17 cellular contexts compared by ENCODE assay signal in genomic region chr2:45888641-45889040, GRCh38.
DNase-seq lines count a peak whose midpoint lies in the region; ATAC-seq and TF ChIP-seq lines count a peak whose summit lies in the region.
"Had no signal": no experiment of that assay in that cellular context is flagged by ENCODE, and none has a peak within 500 bp of the region (broad histone marks: within the 10 kb centered on the region; RNA-seq: fewer than 3 reads in every experiment).

No MANE protein-coding gene starts in this region.

- TF ChIP-seq POLR2A in esophagus muscularis mucosa (IDR thresholded peaks at IDR 0.05; ENCODE audit: low read depth) (no peak), spleen (IDR thresholded peaks at IDR 0.05) (no peak)

- H3K27ac Mint-ChIP-seq in activated naive CD8-positive, alpha-beta T cell treated with anti-CD3 and anti-CD28 coated beads, Interleukin-2, amount 50 U/mL, for 24 hours = no peak overlapping the region
- no peak overlapping the region for H3K27ac Mint-ChIP-seq in activated naive CD8-positive, alpha-beta T cell treated with anti-CD3 and anti-CD28 coated beads for 36 hours
- H3K27ac Mint-ChIP-seq: activated CD8-positive, alpha-beta T cell treated with anti-CD3 and anti-CD28 coated beads for 36 hours; activated T-cell treated with anti-CD3 and anti-CD28 coated beads, Interleukin-2, amount 50 U/mL, for 72 hours; nephron progenitor cell had no signal

- WGBS in esophagus muscularis mucosa = 40% methylated on average over 1 of the region's 4 CpGs
- WGBS in spleen, 5 donors = 86 to 91% (median 88%) methylated on average over 4 of the region's 4 CpGs

- no peak for TF ChIP-seq EP300 in esophagus muscularis mucosa (IDR thresholded peaks at IDR 0.05)

- peaks cover 80 to 100% (median 92%) of the 10 kb centered on the region in 4 donors for H3K4me1 ChIP-seq in esophagus muscularis mucosa
- peaks cover 30 to 100% (median 89%) of the 10 kb centered on the region in 6 donors for H3K4me1 ChIP-seq in spleen

- H3K27ac ChIP-seq in esophagus muscularis mucosa (replicated peaks in 1 of 4) (peak overlapping the region; percentile 27 to 63 (median 53)), spleen (peak overlapping the region in 6 of 8 donors; percentile 0 to 97 (median 90))

- H3K4me3 Mint-ChIP-seq in activated naive CD8-positive, alpha-beta T cell treated with anti-CD3 and anti-CD28 coated beads, Interleukin-2, amount 50 U/mL, for 24 hours = no peak overlapping the region
- H3K4me3 Mint-ChIP-seq in activated naive CD8-positive, alpha-beta T cell treated with anti-CD3 and anti-CD28 coated beads for 36 hours = no peak overlapping the region
- H3K4me3 Mint-ChIP-seq: activated CD8-positive, alpha-beta T cell treated with anti-CD3 and anti-CD28 coated beads for 36 hours; nephron progenitor cell had no signal

- H3K4me1 Mint-ChIP-seq in activated naive CD8-positive, alpha-beta T cell treated with anti-CD3 and anti-CD28 coated beads, Interleukin-2, amount 50 U/mL, for 24 hours = peaks cover 46% of the 10 kb centered on the region
- H3K4me1 Mint-ChIP-seq in activated naive CD8-positive, alpha-beta T cell treated with anti-CD3 and anti-CD28 coated beads for 36 hours = peaks cover 34% of the 10 kb centered on the region

- ATAC-seq in HG03460 (IDR thresholded peaks at IDR 0.05; ENCODE audit: unreplicated experiment) = no peak
- no peak for ATAC-seq in GM18873 (IDR thresholded peaks at IDR 0.05; ENCODE audit: low FRiP score, unreplicated experiment)
- ATAC-seq in activated naive CD8-positive, alpha-beta T cell treated with anti-CD3 and anti-CD28 coated beads, Interleukin-2, amount 50 U/mL, for 24 hours = no peak

- no peaks in the 10 kb centered on the region for H3K36me3 ChIP-seq in esophagus muscularis mucosa
- no peaks in the 10 kb centered on the region for H3K36me3 ChIP-seq in spleen

- TF ChIP-seq CTCF in esophagus muscularis mucosa (IDR thresholded peaks at IDR 0.05) (no peak), spleen (IDR thresholded peaks at IDR 0.05 in 8 of 11, conservative IDR thresholded peaks at IDR 0.05 in 3 of 11) (no peak)

- no peaks in the 10 kb centered on the region for H3K27me3 ChIP-seq in esophagus muscularis mucosa
- H3K27me3 ChIP-seq in spleen (replicated peaks in 1 of 7) = no peaks in the 10 kb centered on the region

- intact Hi-C loops in esophagus muscularis mucosa (cut with DNase I) = no loop called here
- intact Hi-C loops in spleen (cut with DNase I; ENCODE audit: low total_unique reads) = no loop called here

- no peaks in the 10 kb centered on the region for H3K9me3 Mint-ChIP-seq in activated naive CD8-positive, alpha-beta T cell treated with anti-CD3 and anti-CD28 coated beads, Interleukin-2, amount 50 U/mL, for 24 hours
- H3K9me3 Mint-ChIP-seq in activated naive CD8-positive, alpha-beta T cell treated with anti-CD3 and anti-CD28 coated beads for 36 hours = no peaks in the 10 kb centered on the region
- H3K9me3 Mint-ChIP-seq: activated CD8-positive, alpha-beta T cell treated with anti-CD3 and anti-CD28 coated beads for 36 hours; activated T-cell treated with anti-CD3 and anti-CD28 coated beads, Interleukin-2, amount 50 U/mL, for 72 hours; IgD-negative memory B cell; nephron progenitor cell had no signal

- H3K9me3 ChIP-seq in esophagus muscularis mucosa (no peaks in the 10 kb centered on the region), spleen (no peaks in the 10 kb centered on the region)

- DNase-seq in DMS 273 treated with DMSO at 0.1 percent for 48 hours (lab: John Stamatoyannopoulos, UW) = peak; percentile 93
- DNase-seq in NCI-H524 treated with DMSO at 0.1 percent for 48 hours (lab: John Stamatoyannopoulos, UW) = peak; percentile 94
- no peak for DNase-seq in esophagus muscularis mucosa (ENCODE audit: extremely low spot score)
- DNase-seq in spleen = no peak
- DNase-seq in activated naive CD8-positive, alpha-beta T cell treated with anti-CD3 and anti-CD28 coated beads, Interleukin-2, amount 50 U/mL, for 24 hours = no peak
- DNase-seq in activated naive CD8-positive, alpha-beta T cell treated with anti-CD3 and anti-CD28 coated beads for 36 hours = no peak
- DNase-seq: Calu3; central memory CD4-positive, alpha-beta T cell; effector memory CD4-positive, alpha-beta T cell; GF-D8; kidney; nephron progenitor cell had no signal

- H3K27me3 Mint-ChIP-seq in activated naive CD8-positive, alpha-beta T cell treated with anti-CD3 and anti-CD28 coated beads, Interleukin-2, amount 50 U/mL, for 24 hours = no peaks in the 10 kb centered on the region
- H3K27me3 Mint-ChIP-seq in activated naive CD8-positive, alpha-beta T cell treated with anti-CD3 and anti-CD28 coated beads for 36 hours = no peaks in the 10 kb centered on the region
- H3K27me3 Mint-ChIP-seq: activated CD8-positive, alpha-beta T cell treated with anti-CD3 and anti-CD28 coated beads for 36 hours; IgD-negative memory B cell had no signal

- H3K4me3 ChIP-seq in esophagus muscularis mucosa (no peak overlapping the region), spleen (peak overlapping the region in 2 of 8 donors; percentile 5 to 21)

- no peaks in the 10 kb centered on the region for H3K36me3 Mint-ChIP-seq in activated naive CD8-positive, alpha-beta T cell treated with anti-CD3 and anti-CD28 coated beads, Interleukin-2, amount 50 U/mL, for 24 hours (ENCODE audit: low read depth)
- no peaks in the 10 kb centered on the region for H3K36me3 Mint-ChIP-seq in activated naive CD8-positive, alpha-beta T cell treated with anti-CD3 and anti-CD28 coated beads for 36 hours

Comparison
In these comparisons a context has a peak if more than half of its experiments do, and no peak if none do; other contexts are left out.
1. DNase-seq: peak in DMS 273 treated with DMSO at 0.1 percent for 48 hours (single experiment) and NCI-H524 treated with DMSO at 0.1 percent for 48 hours (single experiment); none in esophagus muscularis mucosa (single experiment), spleen (single experiment), activated naive CD8-positive, alpha-beta T cell treated with anti-CD3 and anti-CD28 coated beads, Interleukin-2, amount 50 U/mL, for 24 hours (single experiment) and activated naive CD8-positive, alpha-beta T cell treated with anti-CD3 and anti-CD28 coated beads for 36 hours (single experiment).